13 cellular contexts compared by ENCODE assay signal in genomic region chr22:33474587-33474986, GRCh38.
A peak's percentile ranks its signal among the peaks of the same experiment; 100 is the strongest.
DNase-seq lines count a peak whose midpoint lies in the region; TF ChIP-seq lines count a peak whose summit lies in the region.
"Had no signal": no experiment of that assay in that cellular context is flagged by ENCODE, and none has a peak within 500 bp of the region (broad histone marks: within the 10 kb centered on the region; RNA-seq: fewer than 3 reads in every experiment).

No MANE protein-coding gene starts in this region.

- H3K27me3 ChIP-seq in BLaER1 treated with 17β-estradiol and CSF1 and Interleukin-3, amounts not matched to agents 10 nM and 100 nM: no peaks in the 10 kb centered on the region
- H3K27me3 ChIP-seq in OCI-LY1 (ENCODE audit: insufficient read depth, low read length): no peaks in the 10 kb centered on the region
- H3K27me3 ChIP-seq: BE2C had no signal

- H3K36me3 Mint-ChIP-seq in chondrocyte (ENCODE audit: low read depth) (no peaks in the 10 kb centered on the region), type B pancreatic cell (peaks cover 4% of the 10 kb centered on the region)

- H4K20me1 ChIP-seq in BLaER1 treated with 17β-estradiol and CSF1 and Interleukin-3, amounts not matched to agents 10 nM and 100 nM: peaks cover 0 to 29% (median 0%) of the 10 kb centered on the region in 11 experiments; a peak in 9 of 22 replicates
- H4K20me1 ChIP-seq in OCI-LY1 (ENCODE audit: insufficient read depth, low read length): no peaks in the 10 kb centered on the region

- H3K27ac Mint-ChIP-seq in chondrocyte (ENCODE audit: unreplicated experiment) (peak overlapping the region; percentile 34), type B pancreatic cell (peak overlapping the region; percentile 50)
- H3K27ac Mint-ChIP-seq: GM23338 had no signal

- H3K4me1 Mint-ChIP-seq in chondrocyte (ENCODE audit: low read depth) (peaks cover 24% of the 10 kb centered on the region), type B pancreatic cell (ENCODE audit: unreplicated experiment) (peaks cover 37% of the 10 kb centered on the region)

- peak overlapping the region; percentile 11 to 77 (median 68); a peak in 19 of 22 replicates for H3K4me2 ChIP-seq in BLaER1 treated with 17β-estradiol and CSF1 and Interleukin-3, amounts not matched to agents 10 nM and 100 nM
- no peak overlapping the region for H3K4me2 ChIP-seq in OCI-LY1 (ENCODE audit: low read length)
- H3K4me2 ChIP-seq: GM23338 had no signal

- no peaks in the 10 kb centered on the region for H3F3A ChIP-seq in OCI-LY1 (ENCODE audit: insufficient read depth, low read length)

- DNase-seq in chondrocyte (ENCODE audit: low spot score) (no peak), type B pancreatic cell (ENCODE audit: extremely low spot score, unreplicated experiment) (no peak), NCI-H510A (lab: John Stamatoyannopoulos, UW) (no peak), GDM1 (lab: John Stamatoyannopoulos, UW) (no peak), NCI-H345 treated with DMSO at 0.1 percent for 48 hours (lab: John Stamatoyannopoulos, UW; ENCODE audit: unreplicated experiment) (no peak)
- DNase-seq: BE2C, Calu3, DMS 273 treated with DMSO at 0.1 percent for 48 hours, H9, IMR-90 had no signal

- no peak overlapping the region for H3K4me3 ChIP-seq in BLaER1 treated with 17β-estradiol and CSF1 and Interleukin-3, amounts not matched to agents 10 nM and 100 nM
- no peak overlapping the region for H3K4me3 ChIP-seq in OCI-LY1 (ENCODE audit: low read depth, low read length, poor library complexity, severe bottlenecking)
- H3K4me3 ChIP-seq: GM23338 had no signal

- H3K9me2 ChIP-seq in OCI-LY1 (ENCODE audit: low read depth, low read length): no peaks in the 10 kb centered on the region

- no peaks in the 10 kb centered on the region for H3K36me3 ChIP-seq in BLaER1 treated with 17β-estradiol and CSF1 and Interleukin-3, amounts not matched to agents 10 nM and 100 nM
- H3K36me3 ChIP-seq in OCI-LY1 (ENCODE audit: insufficient read depth, low read length): no peaks in the 10 kb centered on the region
- H3K36me3 ChIP-seq: BE2C had no signal

- no peak overlapping the region for H2AFZ ChIP-seq in OCI-LY1 (ENCODE audit: low read length)
- H2AFZ ChIP-seq: GM23338 had no signal

- H3K9ac ChIP-seq in BLaER1 treated with 17β-estradiol and CSF1 and Interleukin-3, amounts not matched to agents 10 nM and 100 nM: peak overlapping the region in 2 of 11 experiments; percentile 2 to 38; a peak in 2 of 22 replicates
- H3K9ac ChIP-seq in OCI-LY1 (ENCODE audit: low read length): no peak overlapping the region

- H3K4me1 ChIP-seq in BLaER1 treated with 17β-estradiol and CSF1 and Interleukin-3, amounts not matched to agents 10 nM and 100 nM: peaks cover 18 to 39% (median 29%) of the 10 kb centered on the region in 10 experiments
- H3K4me1 ChIP-seq in OCI-LY1 (ENCODE audit: insufficient read depth, low read length, severe bottlenecking): peaks cover 30% of the 10 kb centered on the region
- H3K4me1 ChIP-seq: BE2C had no signal

- no peaks in the 10 kb centered on the region for H3K79me2 ChIP-seq in OCI-LY1 (ENCODE audit: insufficient read depth, low read length)

- H3K4me3 Mint-ChIP-seq in chondrocyte (ENCODE audit: unreplicated experiment) (no peak overlapping the region), type B pancreatic cell (no peak overlapping the region)
- H3K4me3 Mint-ChIP-seq: GM23338, H9 had no signal

- no peaks in the 10 kb centered on the region for H3K27me3 Mint-ChIP-seq in chondrocyte (ENCODE audit: low read depth)
- no peaks in the 10 kb centered on the region for H3K27me3 Mint-ChIP-seq in type B pancreatic cell

- H3K9me3 ChIP-seq in BLaER1 treated with 17β-estradiol and CSF1 and Interleukin-3, amounts not matched to agents 10 nM and 100 nM (replicated peaks in 1 of 11): no peaks in the 10 kb centered on the region
- no peaks in the 10 kb centered on the region for H3K9me3 ChIP-seq in OCI-LY1 (ENCODE audit: low read length)
- H3K9me3 ChIP-seq: BE2C had no signal

- H3K9me3 Mint-ChIP-seq in chondrocyte (ENCODE audit: low read depth): peaks cover 2% of the 10 kb centered on the region
- H3K9me3 Mint-ChIP-seq in type B pancreatic cell: no peaks in the 10 kb centered on the region
- H3K9me3 Mint-ChIP-seq: GM23338, H9 had no signal

- no peak overlapping the region for H3K27ac ChIP-seq in BLaER1 treated with 17β-estradiol and CSF1 and Interleukin-3, amounts not matched to agents 10 nM and 100 nM
- peak overlapping the region; percentile 56 for H3K27ac ChIP-seq in OCI-LY1 (ENCODE audit: low read depth, low read length, poor library complexity, severe bottlenecking)

- TF ChIP-seq CTCF in OCI-LY1 (IDR thresholded peaks at IDR 0.05; ENCODE audit: low read length) (no peak), chondrocyte (IDR thresholded peaks at IDR 0.05) (no peak), type B pancreatic cell (conservative IDR thresholded peaks at IDR 0.05) (no peak)
